In the genomic region with DNA sequence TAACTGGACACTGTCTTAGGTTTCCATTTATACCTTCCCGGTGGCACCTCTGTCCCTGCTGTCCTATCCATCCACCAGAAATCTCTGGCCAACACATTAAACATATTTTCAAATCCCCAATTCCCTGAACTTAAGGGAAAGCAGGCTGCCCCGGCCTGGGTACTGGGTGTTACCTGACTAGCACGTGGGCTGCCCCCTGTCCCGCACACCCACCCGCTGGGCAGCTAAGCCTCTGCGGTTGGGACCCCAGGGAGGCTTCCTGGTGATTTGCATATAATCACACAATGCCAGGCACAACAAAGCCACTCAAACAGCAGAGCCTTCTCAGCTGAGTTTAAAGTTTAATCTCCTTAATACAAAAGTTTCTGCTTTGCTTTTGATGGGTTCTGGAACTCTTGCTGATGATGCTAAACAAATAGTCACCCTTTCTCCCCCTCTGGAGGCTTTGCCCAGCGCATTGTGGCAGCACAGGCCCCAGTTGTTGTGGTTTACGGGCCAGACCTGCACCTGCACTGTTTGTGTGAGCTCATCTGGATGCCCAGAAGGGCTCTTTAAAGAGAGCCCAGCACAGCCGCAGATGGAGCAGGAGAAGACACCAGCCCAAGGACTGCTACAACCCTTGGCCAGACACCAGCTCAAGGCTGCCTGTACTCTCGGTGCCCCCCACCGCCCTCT, we compare ENCODE assay signal across 19 cellular contexts. TPM values are rescaled to one million over a fixed set of nuclear protein-coding genes. Genes with fewer than 3 reads are reported as not detected.
DNase-seq lines count a peak whose midpoint lies in the region; ATAC-seq and TF ChIP-seq lines count a peak whose summit lies in the region.
"Had no signal": no experiment of that assay in that cellular context is flagged by ENCODE, and none has a peak within 500 bp of the region (broad histone marks: within the 10 kb centered on the region; RNA-seq: fewer than 3 reads in every experiment).

No MANE protein-coding gene starts in this region.

- intact Hi-C loops in naive thymus-derived CD4-positive, alpha-beta T cell (cut with micrococcal nuclease): no loop called here

- DNase-seq in GM13976 (ENCODE audit: low spot score) (peak; percentile 8), NCI-H526 treated with DMSO at 0.1 percent for 48 hours (lab: John Stamatoyannopoulos, UW) (peak; percentile 86), osteoblast (ENCODE audit: insufficient read length, low spot score, missing footprints) (peak; percentile 30), GM10266 (ENCODE audit: extremely low spot score) (no peak), NCI-H187 (lab: John Stamatoyannopoulos, UW) (no peak)
- no peak for DNase-seq in naive thymus-derived CD4-positive, alpha-beta T cell
- DNase-seq: activated naive CD4-positive, alpha-beta T cell; MG63; natural killer cell; NCI-H2171 treated with DMSO at 0.1 percent for 48 hours; OCI-M1; retina; stimulated activated CD4-positive, alpha-beta T cell treated with anti-CD3 and anti-CD28 coated beads, Interleukin-1b, Interleukin-23, amount 100 ng/mL, for 48 hours had no signal

- H3K4me1 Mint-ChIP-seq in naive thymus-derived CD4-positive, alpha-beta T cell: peaks cover 0 to 25% (median 14%) of the 10 kb centered on the region in 7 donors

- POLR2A ChIA-PET in naive thymus-derived CD4-positive, alpha-beta T cell (lab: Charles Lee): no interaction called here

- no peaks in the 10 kb centered on the region for H3K79me2 ChIP-seq in osteoblast (ENCODE audit: insufficient read depth, low read length)
- H3K79me2 ChIP-seq: hepatocyte had no signal

- no peak overlapping the region for H3K4me3 ChIP-seq in osteoblast (ENCODE audit: insufficient read depth, low read length)
- H3K4me3 ChIP-seq in naive thymus-derived CD4-positive, alpha-beta T cell (ENCODE audit: low read length): no peak overlapping the region
- H3K4me3 ChIP-seq: hepatocyte, MG63, upper lobe of left lung had no signal

- peaks cover 0 to 8% (median 0%) of the 10 kb centered on the region in 5 donors for H3K27me3 Mint-ChIP-seq in naive thymus-derived CD4-positive, alpha-beta T cell

- H3K36me3 Mint-ChIP-seq in naive thymus-derived CD4-positive, alpha-beta T cell: no peaks in the 10 kb centered on the region
- H3K36me3 Mint-ChIP-seq: CD4-positive, CD25-positive, alpha-beta regulatory T cell; natural killer cell had no signal

- H3K36me3 ChIP-seq in osteoblast (ENCODE audit: insufficient read depth, low read length): no peaks in the 10 kb centered on the region
- no peaks in the 10 kb centered on the region for H3K36me3 ChIP-seq in naive thymus-derived CD4-positive, alpha-beta T cell (ENCODE audit: control insufficient read depth in 2 of 3, insufficient read depth in 3 of 3, low read length in 3 of 3)
- H3K36me3 ChIP-seq: MG63, upper lobe of left lung had no signal

- no peak overlapping the region for H3K27ac Mint-ChIP-seq in naive thymus-derived CD4-positive, alpha-beta T cell
- H3K27ac Mint-ChIP-seq: natural killer cell had no signal

- CTCF ChIA-PET in naive thymus-derived CD4-positive, alpha-beta T cell (lab: Charles Lee): interaction anchor here (0.5 to 1.6 kb wide), 4 partner anchors 15 to 156 kb away, joined by 3 to 4 read pairs (median 4); no protein-coding TSS in a partner anchor

- no peak overlapping the region for H2AFZ ChIP-seq in osteoblast (ENCODE audit: low read length)
- H2AFZ ChIP-seq: hepatocyte had no signal

- no peak overlapping the region for H3K4me3 Mint-ChIP-seq in naive thymus-derived CD4-positive, alpha-beta T cell
- H3K4me3 Mint-ChIP-seq: natural killer cell had no signal

- H3K9me3 ChIP-seq in osteoblast (ENCODE audit: low read depth, low read length): no peaks in the 10 kb centered on the region
- no peaks in the 10 kb centered on the region for H3K9me3 ChIP-seq in naive thymus-derived CD4-positive, alpha-beta T cell (ENCODE audit: control insufficient read depth in 2 of 3, low read length in 3 of 3)
- H3K9me3 ChIP-seq: MG63, upper lobe of left lung had no signal

- ATAC-seq in HG03432 (IDR thresholded peaks at IDR 0.05; ENCODE audit: unreplicated experiment) (peak; percentile 32), HG02981 (IDR thresholded peaks at IDR 0.05; ENCODE audit: unreplicated experiment) (no peak)
- ATAC-seq in naive thymus-derived CD4-positive, alpha-beta T cell: no peak
- ATAC-seq: natural killer cell had no signal

- no peaks in the 10 kb centered on the region for H3K4me1 ChIP-seq in osteoblast (ENCODE audit: insufficient read depth, low read length)
- H3K4me1 ChIP-seq in naive thymus-derived CD4-positive, alpha-beta T cell (ENCODE audit: control insufficient read depth in 2 of 2, insufficient read depth in 2 of 2, low read length in 2 of 2): peaks cover 5 to 6% of the 10 kb centered on the region in 2 donors

- H3K4me2 ChIP-seq in osteoblast (ENCODE audit: insufficient read depth, low read length): no peak overlapping the region
- H3K4me2 ChIP-seq: hepatocyte had no signal

- in situ Hi-C loops in GM13976 (cut with MboI; ENCODE audit: low sequenced_read_pairs, unreplicated experiment): loop anchor here (25.0 kb wide), 1 partner anchor 977 kb away; no protein-coding TSS in a partner anchor

- TF ChIP-seq CTCF in GM13976 (IDR thresholded peaks at IDR 0.05; ENCODE audit: borderline replicate concordance, control extremely low read depth, extremely low read depth, insufficient read depth, missing control alignments): no peak
- no peak for TF ChIP-seq CTCF in osteoblast (IDR thresholded peaks at IDR 0.05; ENCODE audit: extremely low read depth, low read depth, low read length)
- no peak for TF ChIP-seq CTCF in GM10266 (IDR thresholded peaks at IDR 0.05; ENCODE audit: control insufficient read depth, insufficient read depth, low read depth, missing control alignments)

- no peaks in the 10 kb centered on the region for H4K20me1 ChIP-seq in osteoblast (ENCODE audit: insufficient read depth, low read length)

- no peak overlapping the region for H3K27ac ChIP-seq in osteoblast (ENCODE audit: low read depth, low read length)
- H3K27ac ChIP-seq in naive thymus-derived CD4-positive, alpha-beta T cell (ENCODE audit: low read depth, low read length): no peak overlapping the region
- H3K27ac ChIP-seq: hepatocyte, upper lobe of left lung had no signal

- H3K9me3 Mint-ChIP-seq in naive thymus-derived CD4-positive, alpha-beta T cell: no peaks in the 10 kb centered on the region
- H3K9me3 Mint-ChIP-seq: CD4-positive, CD25-positive, alpha-beta regulatory T cell; natural killer cell had no signal

- H3K27me3 ChIP-seq in osteoblast (ENCODE audit: insufficient read depth, low read length): peaks cover 7% of the 10 kb centered on the region
- no peaks in the 10 kb centered on the region for H3K27me3 ChIP-seq in naive thymus-derived CD4-positive, alpha-beta T cell (ENCODE audit: control insufficient read depth in 2 of 2, insufficient read depth in 2 of 2, low read length in 2 of 2)
- H3K27me3 ChIP-seq: hepatocyte, MG63, upper lobe of left lung had no signal

RNA-seq across cellular contexts. Expression of gene POU2AF1, which starts 59.9 kb away (rescaled TPM):
- not detected in 2 replicates for total RNA-seq in osteoblast
- 10 to 100 TPM in 1 of 5 experiments, 1 to 10 TPM in 3, under 1 TPM in 1; 0.57 to 11.3 (median 4.9) TPM for total RNA-seq in naive thymus-derived CD4-positive, alpha-beta T cell
- polyA plus RNA-seq in naive thymus-derived CD4-positive, alpha-beta T cell: under 1 TPM; 0.45 to 0.53 TPM
- total RNA-seq: dermis microvascular lymphatic vessel endothelial cell had no signal

Comparison
In these comparisons a context has a peak if more than half of its experiments do, and no peak if none do; other contexts are left out.
1. DNase-seq: peak in GM13976 (single experiment), NCI-H526 treated with DMSO at 0.1 percent for 48 hours (single experiment) and osteoblast (single experiment); none in naive thymus-derived CD4-positive, alpha-beta T cell (0 of 9), GM10266 (single experiment) and NCI-H187 (0 of 2).